ENCODE assay signal across 8 cellular contexts in the genomic region with DNA sequence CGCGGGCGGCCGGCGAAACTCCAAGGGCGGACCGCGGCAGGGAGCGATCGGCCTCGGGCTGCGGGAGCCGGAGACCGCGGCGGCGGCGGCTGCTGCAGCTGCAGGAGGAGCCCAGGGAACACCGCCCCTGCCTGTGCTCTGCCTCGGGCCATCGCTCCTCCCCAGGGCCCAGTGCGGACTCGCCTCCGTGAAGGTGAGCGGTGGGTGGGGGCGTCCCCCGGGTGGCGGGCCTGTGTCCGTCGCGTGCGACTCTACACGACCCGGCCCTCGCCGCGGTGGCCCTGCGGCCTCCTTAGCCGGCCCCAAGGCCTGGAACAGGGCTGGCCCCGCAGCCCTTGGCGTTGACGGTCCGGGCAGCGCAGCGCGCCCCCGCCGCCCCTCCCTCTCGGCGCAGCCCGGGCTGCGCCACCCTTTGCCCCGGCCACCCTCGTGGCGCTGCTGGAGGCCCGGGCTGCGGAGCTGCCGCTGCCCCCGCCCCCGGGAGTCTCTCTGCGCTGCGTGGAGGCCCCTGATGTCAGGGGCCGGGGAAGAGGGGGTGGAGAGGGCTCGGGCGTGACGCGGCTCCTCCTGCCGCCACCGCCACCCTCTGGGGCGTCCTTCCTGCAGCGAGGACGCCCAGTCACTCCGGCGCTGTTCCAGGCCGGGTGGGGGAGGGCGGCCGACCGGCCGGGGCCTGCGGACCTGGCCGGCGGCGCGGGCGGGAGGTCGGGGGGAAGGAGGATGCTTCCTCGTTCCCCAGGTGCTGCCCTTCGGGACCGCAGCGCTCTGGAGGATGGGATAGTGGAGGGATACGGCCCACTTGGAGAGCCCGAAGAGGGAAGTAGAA. TPM values are rescaled to one million over a fixed set of nuclear protein-coding genes. Genes with fewer than 3 reads are reported as not detected.
DNase-seq lines count a peak whose midpoint lies in the region; ATAC-seq and TF ChIP-seq lines count a peak whose summit lies in the region.

No MANE protein-coding gene starts in this region.

- H3K36me3 Mint-ChIP-seq in CD4-positive, alpha-beta T cell (ENCODE audit: low read depth): peaks cover 44% of the 10 kb centered on the region

- DNase-seq in CD4-positive, alpha-beta T cell: peak; percentile 50 to 70 (median 57)
- peak; percentile 50 for DNase-seq in HL-60 (ENCODE audit: low read depth in 1 of 2, low spot score in 1 of 2)
- DNase-seq in T-helper 2 cell: peak; percentile 35 to 84 (median 67)
- DNase-seq in astrocyte of the cerebellum (ENCODE audit: low read depth): no peak
- DNase-seq in NCI-H526 treated with DMSO at 0.1 percent for 48 hours (lab: John Stamatoyannopoulos, UW): no peak

- ATAC-seq in CD4-positive, alpha-beta T cell (ENCODE audit: poor library complexity): peak; percentile 64
- peak; percentile 57 for ATAC-seq in GM19463 (IDR thresholded peaks at IDR 0.05; ENCODE audit: unreplicated experiment)

- no peaks in the 10 kb centered on the region for H3K27me3 Mint-ChIP-seq in CD4-positive, alpha-beta T cell

- in situ Hi-C loops in astrocyte of the cerebellum (cut with HindIII; ENCODE audit: low sequenced_read_pairs): no loop called here

- no peaks in the 10 kb centered on the region for H3K27me3 ChIP-seq in CD4-positive, alpha-beta T cell (ENCODE audit: control insufficient read depth, insufficient read depth, low read length)
- H3K27me3 ChIP-seq in HL-60 (ENCODE audit: insufficient read depth, poor library complexity, severe bottlenecking) (no peaks in the 10 kb centered on the region), iPS-15b (ENCODE audit: control insufficient read depth, insufficient read depth, low read length) (peaks cover 7% of the 10 kb centered on the region), skeletal muscle tissue (ENCODE audit: control insufficient read depth in 3 of 3, insufficient read depth in 3 of 3, low read length in 3 of 3) (peaks cover 0 to 3% (median 0%) of the 10 kb centered on the region in 3 donors)

- no peak for TF ChIP-seq CTCF in CD4-positive, alpha-beta T cell (IDR thresholded peaks at IDR 0.05)
- TF ChIP-seq CTCF in HL-60 (IDR thresholded peaks at IDR 0.05; ENCODE audit: insufficient read depth, low read length) (no peak), astrocyte of the cerebellum (IDR thresholded peaks at IDR 0.05; ENCODE audit: low read depth, low read length, missing control alignments) (no peak)

- intact Hi-C loops in CD4-positive, alpha-beta T cell (cut with DNase I, micrococcal nuclease): loop anchor here (1.0 to 5.0 kb wide), 5 partner anchors 30 to 996 kb away; a partner anchor contains a TSS

- peak overlapping the region; percentile 78 for H3K4me3 ChIP-seq in HL-60 (replicated peaks; ENCODE audit: insufficient read depth, low read length)
- H3K4me3 ChIP-seq in astrocyte of the cerebellum (ENCODE audit: low read depth, low read length): peak overlapping the region; percentile 56
- H3K4me3 ChIP-seq in iPS-15b (ENCODE audit: low read depth, low read length): peak overlapping the region; percentile 88
- peak overlapping the region; percentile 90 to 93 (median 92) for H3K4me3 ChIP-seq in skeletal muscle tissue (ENCODE audit: low read length in 3 of 3)

- H3K27ac ChIP-seq in CD4-positive, alpha-beta T cell (ENCODE audit: low read depth, low read length): peak overlapping the region; percentile 69
- peak overlapping the region; percentile 86 for H3K27ac ChIP-seq in HL-60 (replicated peaks)
- H3K27ac ChIP-seq in skeletal muscle tissue (ENCODE audit: low read depth, low read length): peak overlapping the region; percentile 90

- H3K27ac Mint-ChIP-seq in CD4-positive, alpha-beta T cell: peak overlapping the region; percentile 89

- peaks cover 44% of the 10 kb centered on the region for H3K4me1 Mint-ChIP-seq in CD4-positive, alpha-beta T cell (ENCODE audit: low read depth)

- H3K4me1 ChIP-seq in iPS-15b (ENCODE audit: control insufficient read depth, insufficient read depth, low read length): peaks cover 18% of the 10 kb centered on the region
- peaks cover 41 to 50% (median 43%) of the 10 kb centered on the region in 3 donors for H3K4me1 ChIP-seq in skeletal muscle tissue (ENCODE audit: control insufficient read depth in 3 of 3, insufficient read depth in 3 of 3, low read length in 3 of 3)

- H3K9me3 ChIP-seq in CD4-positive, alpha-beta T cell (ENCODE audit: control insufficient read depth, low read length): no peaks in the 10 kb centered on the region
- H3K9me3 ChIP-seq in iPS-15b (ENCODE audit: control insufficient read depth, insufficient read depth, low read length): no peaks in the 10 kb centered on the region
- H3K9me3 ChIP-seq in skeletal muscle tissue (ENCODE audit: control insufficient read depth in 3 of 3, low read length in 3 of 3): no peaks in the 10 kb centered on the region

- H3K9me3 Mint-ChIP-seq in CD4-positive, alpha-beta T cell: no peaks in the 10 kb centered on the region

- CTCF ChIA-PET in CD4-positive, alpha-beta T cell (lab: Charles Lee): interaction anchor here (1.5 kb wide), 1 partner anchor 76 kb away, joined by 5 read pairs; a partner anchor contains a TSS

- POLR2A ChIA-PET in CD4-positive, alpha-beta T cell (lab: Charles Lee): interaction anchor here (0.6 to 4.0 kb wide), 19 partner anchors 10 to 1072 kb away, joined by 3 to 62 read pairs (median 4); a partner anchor contains a TSS

- H3K4me3 Mint-ChIP-seq in CD4-positive, alpha-beta T cell: peak overlapping the region; percentile 91

- peak overlapping the region; percentile 63 for H3K9ac ChIP-seq in iPS-15b (ENCODE audit: low read depth, low read length)
- H3K9ac ChIP-seq in skeletal muscle tissue (ENCODE audit: low read depth in 1 of 3, low read length in 3 of 3): peak overlapping the region; percentile 88 to 97 (median 88)

- peaks cover 2% of the 10 kb centered on the region for H3K36me3 ChIP-seq in iPS-15b (ENCODE audit: control insufficient read depth, insufficient read depth, low read length)
- H3K36me3 ChIP-seq in skeletal muscle tissue (ENCODE audit: control insufficient read depth in 3 of 3, insufficient read depth in 3 of 3, low read length in 3 of 3): peaks cover 23 to 28% (median 26%) of the 10 kb centered on the region in 3 donors

RNA-seq across cellular contexts. Expression of a gene that starts 0.5 kb away (rescaled TPM):
- total RNA-seq in CD4-positive, alpha-beta T cell: 10 to 100 TPM; 30.9 to 32.2 TPM
- 18.3 TPM for total RNA-seq in skeletal muscle tissue

Comparison
In these comparisons a context has a peak if more than half of its experiments do, and no peak if none do; other contexts are left out.
1. DNase-seq: peak in CD4-positive, alpha-beta T cell (10 of 10), HL-60 (2 of 2) and T-helper 2 cell (5 of 5); none in astrocyte of the cerebellum (single experiment) and NCI-H526 treated with DMSO at 0.1 percent for 48 hours (single experiment).
2. Peak in every context shown above with its lines, with median percentiles within 50 percentile points of each other: H3K27ac ChIP-seq and H3K4me3 ChIP-seq.